Comparison of ENCODE assay signal across 12 cellular contexts in the genomic region with DNA sequence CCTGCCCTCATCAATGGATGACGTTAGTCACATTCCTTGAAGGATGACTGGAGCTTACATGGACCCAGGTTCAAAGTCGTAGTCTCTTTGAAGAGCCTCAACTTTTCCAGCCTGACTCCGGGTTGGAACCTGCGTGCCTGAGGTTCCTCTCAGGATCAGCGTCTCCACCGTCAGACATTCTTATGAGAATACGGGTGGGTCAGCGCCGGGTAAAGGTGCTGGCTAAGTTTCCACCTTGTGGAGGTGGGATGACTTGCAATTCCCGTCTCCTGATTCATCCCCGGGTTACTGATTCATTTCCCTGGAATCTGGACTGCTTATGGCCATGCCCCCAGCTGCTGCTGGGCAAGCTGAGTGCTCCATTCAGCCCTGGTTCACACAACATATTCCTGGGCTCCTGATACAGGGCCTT. TPM values are rescaled to one million over a fixed set of nuclear protein-coding genes. Genes with fewer than 3 reads are reported as not detected.
DNase-seq lines count a peak whose midpoint lies in the region; ATAC-seq, FAIRE-seq and TF ChIP-seq lines count a peak whose summit lies in the region.
"Had no signal": no experiment of that assay in that cellular context is flagged by ENCODE, and none has a peak within 500 bp of the region (broad histone marks: within the 10 kb centered on the region; RNA-seq: fewer than 3 reads in every experiment).

No MANE protein-coding gene starts in this region.

- H4K20me1 ChIP-seq in H9 (ENCODE audit: control insufficient read depth, insufficient read depth, insufficient read length) = no peaks in the 10 kb centered on the region

- no peak overlapping the region for H2BK20ac ChIP-seq in H9 (ENCODE audit: low read depth, low read length, poor library complexity, severe bottlenecking)

- ATAC-seq in SK-N-SH treated with all-trans-retinoic acid at 6 μM for 48 hours (peak; percentile 90), Right ventricle myocardium superior (ENCODE audit: poor library complexity) (no peak)

- no peaks in the 10 kb centered on the region for H3K79me2 ChIP-seq in H9 (ENCODE audit: insufficient read depth, low read length)

- H4K5ac ChIP-seq in H9 (ENCODE audit: insufficient read length, low read depth, low read length) = no peak overlapping the region

- no peak overlapping the region for H3K9ac ChIP-seq in H9 (ENCODE audit: extremely low read depth, insufficient read length, low read length)

- no peak overlapping the region for H3K23ac ChIP-seq in H9 (ENCODE audit: insufficient read length, low read depth, low read length)

- H3K14ac ChIP-seq in H9 (ENCODE audit: insufficient read depth, low read length) = no peak overlapping the region

- peaks cover 5 to 8% of the 10 kb centered on the region in 2 experiments for H3K4me1 Mint-ChIP-seq in H9

- no peak overlapping the region for H3T11ph ChIP-seq in H9 (ENCODE audit: low read length)

- H3K27ac Mint-ChIP-seq in H9 = no peak overlapping the region; a peak in 1 of 7 replicates

- H4K8ac ChIP-seq in H9 (replicated peaks; ENCODE audit: insufficient read length, low read depth, low read length) = no peak overlapping the region

- TF ChIP-seq POLR2A in GM12891 (IDR thresholded peaks at IDR 0.05; ENCODE audit: low read depth, low read length) = no peak

- H3K23me2 ChIP-seq in H9 (ENCODE audit: insufficient read length, low read depth, low read length, poor library complexity, severe bottlenecking) = peaks cover 3% of the 10 kb centered on the region

- no peaks in the 10 kb centered on the region for H3K79me1 ChIP-seq in H9 (ENCODE audit: insufficient read depth, low read depth, low read length, poor library complexity, severe bottlenecking)

- intact Hi-C loops in Right ventricle myocardium superior (cut with DNase I) = loop anchor here (10.0 kb wide), 1 partner anchor 209 kb away; no protein-coding TSS in a partner anchor

- no peak overlapping the region for H2AK5ac ChIP-seq in H9 (ENCODE audit: insufficient read length, low read length)

- H3K9me3 ChIP-seq in H9 (ENCODE audit: control insufficient read depth, low read depth, low read length) = no peaks in the 10 kb centered on the region
- H3K9me3 ChIP-seq: ascending aorta had no signal

- H3K4me1 ChIP-seq in H9 (ENCODE audit: insufficient read depth, low read length) = no peaks in the 10 kb centered on the region

- no peak overlapping the region for H3K4me3 Mint-ChIP-seq in H9

- DNase-seq in H9 (peak; percentile 69), fibroblast of the conjunctiva (ENCODE audit: low read depth) (peak; percentile 27), retinal pigment epithelial cell (ENCODE audit: low read depth) (peak; percentile 96), pons (ENCODE audit: low spot score) (no peak), Right ventricle myocardium superior (no peak), GM12891 (ENCODE audit: insufficient read length, low spot score) (no peak)
- DNase-seq in activated CD8-positive, alpha-beta memory T cell treated with anti-CD3 and anti-CD28 coated beads, Interleukin-2, amount 50 U/mL, for 48 hours = no peak
- DNase-seq: midbrain, NCI-H1417 treated with DMSO at 0.1 percent for 48 hours had no signal

- H3K4me3 ChIP-seq in retinal pigment epithelial cell (ENCODE audit: low read length) = no peak overlapping the region
- H3K4me3 ChIP-seq: ascending aorta had no signal

- no peak overlapping the region for H2AFZ ChIP-seq in H9 (ENCODE audit: low read length)

- H3K36me3 Mint-ChIP-seq in H9 (ENCODE audit: insufficient read depth in 1 of 3, low read depth in 3 of 3) = no peaks in the 10 kb centered on the region

- no peak overlapping the region for H2BK120ac ChIP-seq in H9 (ENCODE audit: low read depth, low read length, poor library complexity, severe bottlenecking)

- H3K27me3 ChIP-seq in H9 (ENCODE audit: insufficient read depth, low read length) = no peaks in the 10 kb centered on the region
- H3K27me3 ChIP-seq: ascending aorta had no signal

- H2BK5ac ChIP-seq in H9 (ENCODE audit: insufficient read length, low read length) = no peak overlapping the region

- no peak overlapping the region for H3K27ac ChIP-seq in H9 (ENCODE audit: insufficient read length, low read depth, low read length)
- H3K27ac ChIP-seq: ascending aorta had no signal

- H3K4me2 ChIP-seq in H9 (ENCODE audit: insufficient read depth, insufficient read length, low read length) = no peak overlapping the region

- H3K18ac ChIP-seq in H9 (ENCODE audit: insufficient read length, low read depth, low read length) = no peak overlapping the region

- WGBS in H9 (ENCODE audit: extremely low coverage, insufficient read length, low lambda C conversion rate) = no CpG with 5 or more reads among the region's 11 CpGs

- H2BK12ac ChIP-seq in H9 (ENCODE audit: insufficient read length, low read depth, low read length) = no peak overlapping the region

- H4K91ac ChIP-seq in H9 (ENCODE audit: insufficient read length, low read depth, low read length) = no peak overlapping the region

- TF ChIP-seq CTCF in H9 (conservative IDR thresholded peaks at IDR 0.05) (peak; percentile 52; the same call in 2 of the 3 replicates), retinal pigment epithelial cell (conservative IDR thresholded peaks at IDR 0.05; ENCODE audit: low read depth, low read length) (peak; percentile 38)

- peaks cover 21% of the 10 kb centered on the region for H3K27me3 Mint-ChIP-seq in H9 (ENCODE audit: low read depth)

- no peak overlapping the region for H3K56ac ChIP-seq in H9 (ENCODE audit: insufficient read length, low read depth, low read length)

- H2BK15ac ChIP-seq in H9 (ENCODE audit: low read depth, low read length) = no peak overlapping the region

- no peak for FAIRE-seq in GM12891 (lab: Jason Lieb, UNC)
- FAIRE-seq: GM18507 had no signal

- H3K9me3 Mint-ChIP-seq in H9 = peaks cover 0 to 4% of the 10 kb centered on the region in 2 experiments; a peak in 2 of 5 replicates

- H3K4ac ChIP-seq in H9 (ENCODE audit: low read depth, low read length) = no peak overlapping the region

TF ChIP-seq in SK-N-SH treated with all-trans-retinoic acid at 6 μM for 48 hours, 23 proteins besides CTCF, POLR2A, EP300 and RAD21 (continues in another document):
- TF ChIP-seq TOX (CRISPR knock-in tag; IDR thresholded peaks at IDR 0.05; ENCODE audit: borderline replicate concordance) = no peak
- no peak for TF ChIP-seq ZC3H10 (CRISPR knock-in tag; IDR thresholded peaks at IDR 0.05)
- no peak for TF ChIP-seq CSDC2 (CRISPR knock-in tag; IDR thresholded peaks at IDR 0.05)
- TF ChIP-seq ISL1 (CRISPR knock-in tag; IDR thresholded peaks at IDR 0.05) = no peak
- TF ChIP-seq ARNTL (CRISPR knock-in tag; IDR thresholded peaks at IDR 0.05; ENCODE audit: borderline replicate concordance, low read depth) = no peak
- no peak for TF ChIP-seq SNAI2 (CRISPR knock-in tag; IDR thresholded peaks at IDR 0.05)
- no peak for TF ChIP-seq ZNF565 (CRISPR knock-in tag; conservative IDR thresholded peaks at IDR 0.05; ENCODE audit: low read depth)
- TF ChIP-seq ZNF70 (CRISPR knock-in tag; IDR thresholded peaks at IDR 0.05) = no peak
- no peak for TF ChIP-seq GLIS3 (CRISPR knock-in tag; IDR thresholded peaks at IDR 0.05)
- no peak for TF ChIP-seq PPARA (CRISPR knock-in tag; IDR thresholded peaks at IDR 0.05; ENCODE audit: borderline replicate concordance)

TF ChIP-seq in GM12891, 5 proteins besides CTCF, POLR2A, EP300 and RAD21:
- TF ChIP-seq PAX5 (IDR thresholded peaks at IDR 0.05; ENCODE audit: insufficient read depth, low read length, severe bottlenecking) (no peak), POLR2AphosphoS5 (IDR thresholded peaks at IDR 0.05; ENCODE audit: low read depth, low read length) (no peak), SPI1 (IDR thresholded peaks at IDR 0.05; ENCODE audit: low read depth, low read length) (no peak)

RNA-seq across cellular contexts. Expression of a gene that starts 38.9 kb away (rescaled TPM):
- total RNA-seq in H9 (2021) = 48.2 and 49.7 TPM in 2 replicates
- 11.1 TPM for total RNA-seq in Right ventricle myocardium superior
- polyA plus RNA-seq in GM12891 (2012; ENCODE audit: low read depth, missing spikeins) = 15.3 TPM

Comparison
In these comparisons a context has a peak if more than half of its experiments do, and no peak if none do; other contexts are left out.
1. DNase-seq: peak in H9 (single experiment), fibroblast of the conjunctiva (single experiment) and retinal pigment epithelial cell (single experiment); none in pons (single experiment), activated CD8-positive, alpha-beta memory T cell treated with anti-CD3 and anti-CD28 coated beads, Interleukin-2, amount 50 U/mL, for 48 hours (single experiment), Right ventricle myocardium superior (single experiment) and GM12891 (single experiment).